In genomic region chr9:87684627-87685204, GRCh38 we compare ENCODE assay signal across 8 cellular contexts. TPM values are rescaled to one million over a fixed set of nuclear protein-coding genes. Genes with fewer than 3 reads are reported as not detected.
DNase-seq lines count a peak whose midpoint lies in the region; ATAC-seq, FAIRE-seq and TF ChIP-seq lines count a peak whose summit lies in the region.

No MANE protein-coding gene starts in this region.

- H3K27ac ChIP-seq in ACC112 (ENCODE audit: low read depth, low read length) (peak overlapping the region; percentile 40; the same call in 1 of the 2 replicates), kidney (ENCODE audit: low read depth in 2 of 2, low read length in 2 of 2) (peak overlapping the region in 1 of 2 donors; percentile 43), upper lobe of left lung (peak overlapping the region in 2 of 4 donors; percentile 30 to 64)

- H3K9ac ChIP-seq in kidney (ENCODE audit: low read length in 2 of 2), result peak overlapping the region in 1 of 2 donors; percentile 53

- no peaks in the 10 kb centered on the region for H3K79me2 ChIP-seq in ACC112 (ENCODE audit: control insufficient read depth, insufficient read depth, low read length, unreplicated experiment)

- no peak overlapping the region for H3K4me3 Mint-ChIP-seq in brain
- no peak overlapping the region for H3K4me3 Mint-ChIP-seq in activated naive CD8-positive, alpha-beta T cell treated with anti-CD3 and anti-CD28 coated beads for 36 hours

- H3K9me3 ChIP-seq in kidney (ENCODE audit: control insufficient read depth in 1 of 2, low read length in 2 of 2) (no peaks in the 10 kb centered on the region), upper lobe of left lung (no peaks in the 10 kb centered on the region)

- H3K9me3 Mint-ChIP-seq in brain, result peaks cover 0 to 11% (median 9%) of the 10 kb centered on the region in 5 experiments
- no peaks in the 10 kb centered on the region for H3K9me3 Mint-ChIP-seq in activated naive CD8-positive, alpha-beta T cell treated with anti-CD3 and anti-CD28 coated beads for 36 hours

- no peak overlapping the region for H2AFZ ChIP-seq in ACC112 (ENCODE audit: low read length, unreplicated experiment)

- FAIRE-seq in kidney (lab: Jason Lieb, UNC), result no peak

- no peak for ATAC-seq in upper lobe of left lung (ENCODE audit: low FRiP score in 2 of 2)
- ATAC-seq in HG03159 (IDR thresholded peaks at IDR 0.05; ENCODE audit: unreplicated experiment), result no peak
- no peak for ATAC-seq in HG02973 (IDR thresholded peaks at IDR 0.05; ENCODE audit: unreplicated experiment)

- 39 to 43% methylated on average over 11 of the region's 11 CpGs for WGBS in upper lobe of left lung, 2 donors

- H3K4me3 ChIP-seq in ACC112 (ENCODE audit: low read depth, low read length) (no peak overlapping the region), kidney (ENCODE audit: low read length in 2 of 2) (peak overlapping the region in 1 of 2 donors; percentile 22), upper lobe of left lung (no peak overlapping the region)

- H3K27ac Mint-ChIP-seq in brain, result peak overlapping the region in 3 of 5 experiments; percentile 21 to 40 (median 23)
- no peak overlapping the region for H3K27ac Mint-ChIP-seq in activated naive CD8-positive, alpha-beta T cell treated with anti-CD3 and anti-CD28 coated beads for 36 hours

- intact Hi-C loops in kidney (cut with DNase I), result no loop called here

- no peak for TF ChIP-seq POLR2A in upper lobe of left lung (IDR thresholded peaks at IDR 0.05)

- TF ChIP-seq CTCF in brain (conservative IDR thresholded peaks at IDR 0.05), result peak; percentile 74 to 82
- peak; percentile 76 for TF ChIP-seq CTCF in kidney (IDR thresholded peaks at IDR 0.05; ENCODE audit: borderline replicate concordance, extremely low read depth, insufficient read depth)
- TF ChIP-seq CTCF in upper lobe of left lung (IDR thresholded peaks at IDR 0.05), result peak; percentile 33 to 68 (median 58)

- DNase-seq in HK-2 (ENCODE audit: unreplicated experiment) (peak; percentile 38), kidney (no peak), upper lobe of left lung (peak in 1 of 2 donors; percentile 56)
- no peak for DNase-seq in activated naive CD8-positive, alpha-beta T cell treated with anti-CD3 and anti-CD28 coated beads for 36 hours

- H3K4me1 Mint-ChIP-seq in brain, result peaks cover 18% of the 10 kb centered on the region
- peaks cover 13% of the 10 kb centered on the region for H3K4me1 Mint-ChIP-seq in activated naive CD8-positive, alpha-beta T cell treated with anti-CD3 and anti-CD28 coated beads for 36 hours

- H3K36me3 ChIP-seq in ACC112 (ENCODE audit: insufficient read depth, low read length) (0 out of 2 replicates have a peak, but pooled peaks cover under 1% of the 10 kb centered on the region), kidney (ENCODE audit: control insufficient read depth in 1 of 2, insufficient read depth in 2 of 2, low read length in 2 of 2) (peaks cover 4 to 11% of the 10 kb centered on the region in 2 donors), upper lobe of left lung (peaks cover 11 to 32% (median 19%) of the 10 kb centered on the region in 4 donors)

- H3K4me1 ChIP-seq in ACC112 (ENCODE audit: control insufficient read depth, insufficient read depth, low read length, unreplicated experiment) (peaks cover 17% of the 10 kb centered on the region), kidney (ENCODE audit: control insufficient read depth in 1 of 2, insufficient read depth in 1 of 2, low read depth in 1 of 2, low read length in 2 of 2) (peaks cover 7 to 15% of the 10 kb centered on the region in 2 donors), upper lobe of left lung (peaks cover 10 to 14% (median 12%) of the 10 kb centered on the region in 4 donors)

- H3K36me3 Mint-ChIP-seq in brain, result peaks cover 85% of the 10 kb centered on the region
- no peaks in the 10 kb centered on the region for H3K36me3 Mint-ChIP-seq in activated naive CD8-positive, alpha-beta T cell treated with anti-CD3 and anti-CD28 coated beads for 36 hours

- no peaks in the 10 kb centered on the region for H3K27me3 Mint-ChIP-seq in brain
- H3K27me3 Mint-ChIP-seq in activated naive CD8-positive, alpha-beta T cell treated with anti-CD3 and anti-CD28 coated beads for 36 hours, result no peaks in the 10 kb centered on the region

- TF ChIP-seq EP300 in upper lobe of left lung (IDR thresholded peaks at IDR 0.05), result no peak

- no peaks in the 10 kb centered on the region for H3K27me3 ChIP-seq in ACC112 (ENCODE audit: insufficient read depth, low read length)
- no peaks in the 10 kb centered on the region for H3K27me3 ChIP-seq in upper lobe of left lung

RNA-seq across cellular contexts. Expression of gene CTSL, which starts 41.2 kb away (rescaled TPM):
- 32.4 TPM for polyA plus RNA-seq in brain (ENCODE audit: insufficient read depth, low read depth, low replicate concordance)
- 139 TPM for total RNA-seq in kidney
- 237 TPM for polyA plus RNA-seq in kidney (ENCODE audit: insufficient read depth, low read depth, low replicate concordance)
- total RNA-seq in upper lobe of left lung, result 100 to 1,000 TPM in 4 of 6 donors, 10 to 100 TPM in 2; 71.4 to 198 (median 144) TPM
- total RNA-seq in activated naive CD8-positive, alpha-beta T cell treated with anti-CD3 and anti-CD28 coated beads for 36 hours, result 1 to 10 TPM; 1.4 to 1.5 TPM

Comparison
In these comparisons a context has a peak if more than half of its experiments do, and no peak if none do; other contexts are left out.
1. RNA of gene CTSL, which starts 41.2 kb away (total RNA-seq): 71.4 to 198 TPM in upper lobe of left lung and 139 TPM in kidney (single experiment); 1.4 to 1.5 TPM in activated naive CD8-positive, alpha-beta T cell treated with anti-CD3 and anti-CD28 coated beads for 36 hours; every median in the first group is over 10 times any median in the second.
2. Peak in every context shown above with its lines, with median percentiles within 50 percentile points of each other: CTCF ChIP-seq.